7 cellular contexts compared by ENCODE assay signal in the genomic region with DNA sequence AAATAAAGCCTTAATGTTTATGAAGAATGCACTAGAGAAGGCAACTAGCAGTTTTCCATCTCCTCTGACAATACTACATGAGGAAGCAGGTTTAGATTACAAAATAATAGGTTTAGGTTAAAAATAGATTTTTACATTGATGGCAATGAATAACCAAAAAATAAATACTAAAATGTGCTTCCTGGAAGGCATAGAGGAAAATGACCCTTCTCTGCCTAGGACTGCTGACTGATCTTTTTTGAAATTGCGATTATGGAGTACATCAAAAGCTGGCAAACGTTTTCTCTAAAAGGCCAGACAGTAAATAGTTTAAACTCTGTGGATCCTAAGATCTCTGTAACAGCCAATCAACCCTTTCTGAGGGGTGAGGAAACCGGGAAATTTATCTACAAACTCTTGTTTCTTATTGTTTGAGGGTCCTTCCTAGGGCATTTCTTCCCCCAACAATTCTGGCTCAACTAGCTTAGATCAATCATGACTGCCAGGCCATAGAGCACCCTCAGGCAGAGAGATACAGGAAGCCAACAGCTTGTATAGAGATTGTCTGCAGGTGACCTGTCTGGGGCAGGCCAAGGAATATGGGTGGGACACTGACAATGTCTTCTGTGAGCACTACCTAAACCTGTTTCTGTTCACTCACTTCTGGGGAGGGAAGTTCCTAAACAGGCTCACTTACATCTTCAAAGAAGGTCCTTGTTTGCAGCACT.
"Had no signal": no experiment of that assay in that cellular context is flagged by ENCODE, and none has a peak within 500 bp of the region (broad histone marks: within the 10 kb centered on the region; RNA-seq: fewer than 3 reads in every experiment).

No MANE protein-coding gene starts in this region.

- H3K4me2 ChIP-seq: GM23338 had no signal

- DNase-seq: H9, HCEC 1CT, KBM-7 had no signal

- ATAC-seq: GM23338 had no signal

- FAIRE-seq: H1, H54, HTR-8/SVneo had no signal

- H3K4me3 ChIP-seq: GM23338 had no signal
